9 cellular contexts compared by ENCODE assay signal in genomic region chr5:56200856-56201638, GRCh38. TPM values are rescaled to one million over a fixed set of nuclear protein-coding genes. Genes with fewer than 3 reads are reported as not detected.
DNase-seq lines count a peak whose midpoint lies in the region; ATAC-seq and TF ChIP-seq lines count a peak whose summit lies in the region.
"Had no signal": no experiment of that assay in that cellular context is flagged by ENCODE, and none has a peak within 500 bp of the region (broad histone marks: within the 10 kb centered on the region; RNA-seq: fewer than 3 reads in every experiment).

No MANE protein-coding gene starts in this region.

- CTCF ChIA-PET in T-cell (lab: Charles Lee), result interaction anchor here (0.5 to 4.4 kb wide), 23 partner anchors 14 to 653 kb away, joined by 3 to 47 read pairs (median 4); no protein-coding TSS in a partner anchor

- intact Hi-C loops in left cardiac atrium (cut with DNase I) (loop anchor here in 1 of 2 donors (5.0 to 10.0 kb wide), 2 partner anchors 216 to 264 kb away; no protein-coding TSS in a partner anchor), gastrocnemius medialis (cut with DNase I; ENCODE audit: low total_unique reads) (loop anchor here (1.0 kb wide), 2 partner anchors 223 to 265 kb away; no protein-coding TSS in a partner anchor)

- ATAC-seq in GM18502 (IDR thresholded peaks at IDR 0.05; ENCODE audit: poor library complexity, unreplicated experiment), result peak; percentile 92
- ATAC-seq in HG02623 (IDR thresholded peaks at IDR 0.05; ENCODE audit: unreplicated experiment), result peak; percentile 97
- peak; percentile 82 to 99 (median 96) for ATAC-seq in T-cell (replicated peaks in 1 of 4)
- ATAC-seq in activated naive CD8-positive, alpha-beta T cell treated with anti-CD3 and anti-CD28 coated beads, Interleukin-2, amount 50 U/mL, for 24 hours, result peak; percentile 100
- ATAC-seq in left cardiac atrium, result peak; percentile 98 to 99
- peak; percentile 96 for ATAC-seq in gastrocnemius medialis

- no peaks in the 10 kb centered on the region for H3K27me3 Mint-ChIP-seq in T-cell
- H3K27me3 Mint-ChIP-seq in activated naive CD8-positive, alpha-beta T cell treated with anti-CD3 and anti-CD28 coated beads, Interleukin-2, amount 50 U/mL, for 24 hours, result no peaks in the 10 kb centered on the region

- in situ Hi-C loops in gastrocnemius medialis (cut with MboI; ENCODE audit: low sequenced_read_pairs in 4 of 4), result loop anchor here in 1 of 4 donors (10.0 kb wide), 1 partner anchor 266 kb away; no protein-coding TSS in a partner anchor

- TF ChIP-seq POLR2A in gastrocnemius medialis (IDR thresholded peaks at IDR 0.05), result no peak

- no peaks in the 10 kb centered on the region for H3K36me3 ChIP-seq in gastrocnemius medialis

- H3K4me3 Mint-ChIP-seq in T-cell, result no peak overlapping the region
- no peak overlapping the region for H3K4me3 Mint-ChIP-seq in activated naive CD8-positive, alpha-beta T cell treated with anti-CD3 and anti-CD28 coated beads, Interleukin-2, amount 50 U/mL, for 24 hours

- no peaks in the 10 kb centered on the region for H3K4me1 ChIP-seq in gastrocnemius medialis

- no peaks in the 10 kb centered on the region for H3K27me3 ChIP-seq in gastrocnemius medialis

- H3K36me3 Mint-ChIP-seq in T-cell, result no peaks in the 10 kb centered on the region
- no peaks in the 10 kb centered on the region for H3K36me3 Mint-ChIP-seq in activated naive CD8-positive, alpha-beta T cell treated with anti-CD3 and anti-CD28 coated beads, Interleukin-2, amount 50 U/mL, for 24 hours (ENCODE audit: low read depth)

- POLR2A ChIA-PET in T-cell (lab: Charles Lee), result interaction anchor here (0.5 to 0.6 kb wide), 2 partner anchors 129 to 265 kb away, joined by 3 to 8 read pairs; no protein-coding TSS in a partner anchor

- peaks cover 16 to 31% (median 27%) of the 10 kb centered on the region in 3 donors for H3K4me1 Mint-ChIP-seq in T-cell
- peaks cover 6% of the 10 kb centered on the region for H3K4me1 Mint-ChIP-seq in activated naive CD8-positive, alpha-beta T cell treated with anti-CD3 and anti-CD28 coated beads, Interleukin-2, amount 50 U/mL, for 24 hours

- peak overlapping the region in 1 of 2 donors; percentile 79 for H3K27ac Mint-ChIP-seq in T-cell
- no peak overlapping the region for H3K27ac Mint-ChIP-seq in activated naive CD8-positive, alpha-beta T cell treated with anti-CD3 and anti-CD28 coated beads, Interleukin-2, amount 50 U/mL, for 24 hours

- H3K27ac ChIP-seq in gastrocnemius medialis, result no peak overlapping the region

- H3K9me3 Mint-ChIP-seq in T-cell, result no peaks in the 10 kb centered on the region
- H3K9me3 Mint-ChIP-seq in activated naive CD8-positive, alpha-beta T cell treated with anti-CD3 and anti-CD28 coated beads, Interleukin-2, amount 50 U/mL, for 24 hours, result no peaks in the 10 kb centered on the region

- DNase-seq in NCI-H1048 (lab: John Stamatoyannopoulos, UW), result peak; percentile 8
- DNase-seq in T-cell, result peak; percentile 17 to 62 (median 43)
- DNase-seq in activated naive CD8-positive, alpha-beta T cell treated with anti-CD3 and anti-CD28 coated beads, Interleukin-2, amount 50 U/mL, for 24 hours, result peak; percentile 53
- peak; percentile 53 for DNase-seq in left cardiac atrium
- peak; percentile 29 to 40 for DNase-seq in gastrocnemius medialis
- DNase-seq in NCI-H446 treated with DMSO at 0.1 percent for 48 hours (lab: John Stamatoyannopoulos, UW), result no peak

- H3K9me3 ChIP-seq in gastrocnemius medialis, result no peaks in the 10 kb centered on the region

- no peak overlapping the region for H3K4me3 ChIP-seq in gastrocnemius medialis

- peak; percentile 61 to 80 (median 76) for TF ChIP-seq CTCF in gastrocnemius medialis (IDR thresholded peaks at IDR 0.05 in 4 of 5, conservative IDR thresholded peaks at IDR 0.05 in 1 of 5)

RNA-seq across cellular contexts. Expression of gene ANKRD55, which starts 32.1 kb away (rescaled TPM):
- total RNA-seq in T-cell (10 to 100 TPM in 1 of 5 donors, 1 to 10 TPM in 4; 2.8 to 19.9 (median 3.4) TPM), left cardiac atrium (under 1 TPM in 1 of 2 donors, not detected in 1; 0.29 TPM), gastrocnemius medialis (not detected)
- total RNA-seq: skeletal muscle tissue had no signal
